ENCODE assay signal across 8 cellular contexts in the genomic region with DNA sequence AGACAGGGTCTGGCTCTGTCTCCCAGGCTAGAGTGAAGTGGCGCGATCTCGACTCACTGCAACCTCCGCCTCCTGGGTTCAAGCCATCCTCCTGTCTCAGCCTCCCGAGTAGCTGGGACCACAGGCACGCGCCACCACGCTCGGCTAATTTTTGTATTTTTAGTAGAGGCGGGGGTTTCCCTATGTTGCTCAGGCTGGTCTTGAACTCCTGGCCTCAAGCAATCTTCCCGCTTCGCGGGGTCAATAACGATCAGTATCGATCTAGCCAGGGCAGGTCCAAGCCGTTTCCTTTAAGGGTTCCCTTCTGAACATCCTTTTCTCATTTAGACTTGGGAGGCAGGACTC. TPM values are rescaled to one million over a fixed set of nuclear protein-coding genes. Genes with fewer than 3 reads are reported as not detected.
DNase-seq lines count a peak whose midpoint lies in the region; ATAC-seq and TF ChIP-seq lines count a peak whose summit lies in the region.
"Not testable (repeated sequence)": the region's sequence is repeated elsewhere in the genome, so short reads cannot be mapped to it uniquely, and the experiment has no call there.

No MANE protein-coding gene starts in this region.

- H3K9me3 Mint-ChIP-seq in CD8-positive, alpha-beta T cell; activated CD4-positive, alpha-beta T cell treated with anti-CD3 and anti-CD28 coated beads, Interleukin-2, amount 10 ng/mL, durations not matched to agents 24 days and 14 days; activated naive CD8-positive, alpha-beta T cell treated with anti-CD3 and anti-CD28 coated beads, Interleukin-2, amount 10 ng/mL, durations not matched to agents 7 days and 5 days: not testable (repeated sequence)

- not testable (repeated sequence) for TF ChIP-seq CTCF in CD8-positive, alpha-beta T cell (IDR thresholded peaks at IDR 0.05); esophagus muscularis mucosa (IDR thresholded peaks at IDR 0.05); sigmoid colon (IDR thresholded peaks at IDR 0.05); transverse colon (IDR thresholded peaks at IDR 0.05)

- DNase-seq in CD8-positive, alpha-beta T cell; NT2/D1 (ENCODE audit: low read depth, low spot score); activated CD4-positive, alpha-beta T cell treated with anti-CD3 and anti-CD28 coated beads, Interleukin-2, amount 10 ng/mL, durations not matched to agents 24 days and 14 days; activated naive CD8-positive, alpha-beta T cell treated with anti-CD3 and anti-CD28 coated beads, Interleukin-2, amount 10 ng/mL, durations not matched to agents 7 days and 5 days; esophagus muscularis mucosa (ENCODE audit: extremely low spot score); mesenchymal stem cell; transverse colon: not testable (repeated sequence)
- DNase-seq in sigmoid colon = peak; percentile 58

- POLR2A ChIA-PET in CD8-positive, alpha-beta T cell (lab: Charles Lee) = interaction anchor here (0.6 to 2.8 kb wide), 4 partner anchors 8 to 30 kb away, joined by 3 to 22 read pairs (median 3); a partner anchor contains a TSS
- POLR2A ChIA-PET in activated naive CD8-positive, alpha-beta T cell treated with anti-CD3 and anti-CD28 coated beads, Interleukin-2, amount 10 ng/mL, durations not matched to agents 7 days and 5 days (lab: Charles Lee) = interaction anchor here (2.4 kb wide), 1 partner anchor 341 kb away, joined by 6 read pairs; a partner anchor contains a TSS

- H3K4me2 ChIP-seq in mesenchymal stem cell (ENCODE audit: low read length, poor library complexity, severe bottlenecking) = not testable (repeated sequence)

- H3K9ac ChIP-seq in NT2/D1 (ENCODE audit: insufficient read length, low read depth) (peak overlapping the region; percentile 37), mesenchymal stem cell (ENCODE audit: low read length) (peak overlapping the region; percentile 91)

- intact Hi-C loops in CD8-positive, alpha-beta T cell (cut with DNase I, micrococcal nuclease) = loop anchor here (2.0 to 10.0 kb wide), 7 partner anchors 191 to 1729 kb away; a partner anchor contains a TSS
- intact Hi-C loops in activated CD4-positive, alpha-beta T cell treated with anti-CD3 and anti-CD28 coated beads, Interleukin-2, amount 10 ng/mL, durations not matched to agents 24 days and 14 days (cut with micrococcal nuclease); sigmoid colon (cut with DNase I); transverse colon (cut with DNase I; ENCODE audit: low total_unique reads): not testable (repeated sequence)
- intact Hi-C loops in esophagus muscularis mucosa (cut with DNase I) = loop anchor here (2.0 kb wide), 1 partner anchor 21 kb away; a partner anchor contains a TSS

- not testable (repeated sequence) for H3K9me3 ChIP-seq in CD8-positive, alpha-beta T cell (ENCODE audit: low read length); NT2/D1 (ENCODE audit: insufficient read depth, low read length); esophagus muscularis mucosa; mesenchymal stem cell (ENCODE audit: control insufficient read depth, low read length); sigmoid colon; transverse colon

- not testable (repeated sequence) for H2AFZ ChIP-seq in mesenchymal stem cell (ENCODE audit: low read depth, low read length)

- not testable (repeated sequence) for H3K23ac ChIP-seq in mesenchymal stem cell (ENCODE audit: low read length in 2 of 2)

- peaks cover 18% of the 10 kb centered on the region for H3K4me1 ChIP-seq in CD8-positive, alpha-beta T cell (ENCODE audit: insufficient read depth, low read length)
- not testable (repeated sequence) for H3K4me1 ChIP-seq in NT2/D1 (ENCODE audit: insufficient read depth, insufficient read length)
- H3K4me1 ChIP-seq in esophagus muscularis mucosa = peaks cover 15 to 33% (median 26%) of the 10 kb centered on the region in 4 donors
- peaks cover 18% of the 10 kb centered on the region for H3K4me1 ChIP-seq in mesenchymal stem cell (ENCODE audit: control insufficient read depth, insufficient read depth, low read depth, low read length)
- peaks cover 0 to 24% (median 19%) of the 10 kb centered on the region in 4 donors for H3K4me1 ChIP-seq in sigmoid colon
- peaks cover 3 to 19% (median 16%) of the 10 kb centered on the region in 4 donors for H3K4me1 ChIP-seq in transverse colon

- H3K27ac Mint-ChIP-seq in CD8-positive, alpha-beta T cell = peak overlapping the region; percentile 85
- peak overlapping the region; percentile 88 for H3K27ac Mint-ChIP-seq in activated CD4-positive, alpha-beta T cell treated with anti-CD3 and anti-CD28 coated beads, Interleukin-2, amount 10 ng/mL, durations not matched to agents 24 days and 14 days
- H3K27ac Mint-ChIP-seq in activated naive CD8-positive, alpha-beta T cell treated with anti-CD3 and anti-CD28 coated beads, Interleukin-2, amount 10 ng/mL, durations not matched to agents 7 days and 5 days = peak overlapping the region; percentile 89

- not testable (repeated sequence) for H3K18ac ChIP-seq in mesenchymal stem cell (ENCODE audit: low read depth in 1 of 2, low read length in 2 of 2)

- peak overlapping the region; percentile 68 for H3K27ac ChIP-seq in CD8-positive, alpha-beta T cell (ENCODE audit: low read depth, low read length)
- H3K27ac ChIP-seq in esophagus muscularis mucosa (replicated peaks in 1 of 4) = peak overlapping the region; percentile 88 to 93 (median 92)
- H3K27ac ChIP-seq in mesenchymal stem cell (ENCODE audit: low read length, poor library complexity, severe bottlenecking) = not testable (repeated sequence)
- peak overlapping the region; percentile 89 to 96 (median 92) for H3K27ac ChIP-seq in sigmoid colon
- H3K27ac ChIP-seq in transverse colon = peak overlapping the region; percentile 93 to 96 (median 96)

- H2BK5ac ChIP-seq in mesenchymal stem cell (ENCODE audit: low read depth, low read length, poor library complexity, severe bottlenecking) = not testable (repeated sequence)

- not testable (repeated sequence) for H2BK120ac ChIP-seq in mesenchymal stem cell (ENCODE audit: low read depth, low read length)

- not testable (repeated sequence) for ATAC-seq in CD8-positive, alpha-beta T cell; activated naive CD8-positive, alpha-beta T cell treated with anti-CD3 and anti-CD28 coated beads, Interleukin-2, amount 10 ng/mL, durations not matched to agents 7 days and 5 days (ENCODE audit: low read depth)

- H2AK5ac ChIP-seq in mesenchymal stem cell (ENCODE audit: low read length, severe bottlenecking) = not testable (repeated sequence)

- TF ChIP-seq EP300 in esophagus muscularis mucosa (IDR thresholded peaks at IDR 0.05); sigmoid colon (IDR thresholded peaks at IDR 0.05); transverse colon (IDR thresholded peaks at IDR 0.05; ENCODE audit: low read depth): not testable (repeated sequence)

- H3K4me3 Mint-ChIP-seq in CD8-positive, alpha-beta T cell = peak overlapping the region; percentile 80
- H3K4me3 Mint-ChIP-seq in activated CD4-positive, alpha-beta T cell treated with anti-CD3 and anti-CD28 coated beads, Interleukin-2, amount 10 ng/mL, durations not matched to agents 24 days and 14 days = peak overlapping the region; percentile 86
- peak overlapping the region; percentile 83 for H3K4me3 Mint-ChIP-seq in activated naive CD8-positive, alpha-beta T cell treated with anti-CD3 and anti-CD28 coated beads, Interleukin-2, amount 10 ng/mL, durations not matched to agents 7 days and 5 days

- not testable (repeated sequence) for H3K36me3 Mint-ChIP-seq in CD8-positive, alpha-beta T cell; activated CD4-positive, alpha-beta T cell treated with anti-CD3 and anti-CD28 coated beads, Interleukin-2, amount 10 ng/mL, durations not matched to agents 24 days and 14 days (ENCODE audit: low read depth); activated naive CD8-positive, alpha-beta T cell treated with anti-CD3 and anti-CD28 coated beads, Interleukin-2, amount 10 ng/mL, durations not matched to agents 7 days and 5 days

- peaks cover 17% of the 10 kb centered on the region for H3K4me1 Mint-ChIP-seq in CD8-positive, alpha-beta T cell (ENCODE audit: low read depth)
- not testable (repeated sequence) for H3K4me1 Mint-ChIP-seq in activated CD4-positive, alpha-beta T cell treated with anti-CD3 and anti-CD28 coated beads, Interleukin-2, amount 10 ng/mL, durations not matched to agents 24 days and 14 days; activated naive CD8-positive, alpha-beta T cell treated with anti-CD3 and anti-CD28 coated beads, Interleukin-2, amount 10 ng/mL, durations not matched to agents 7 days and 5 days

- not testable (repeated sequence) for H3K14ac ChIP-seq in mesenchymal stem cell (ENCODE audit: low read length in 2 of 2)

- H2BK12ac ChIP-seq in mesenchymal stem cell (ENCODE audit: low read length in 2 of 2) = not testable (repeated sequence)

- H3K36me3 ChIP-seq in CD8-positive, alpha-beta T cell (ENCODE audit: insufficient read depth, low read length); NT2/D1 (ENCODE audit: insufficient read depth, insufficient read length, low read length); esophagus muscularis mucosa; mesenchymal stem cell (ENCODE audit: control insufficient read depth in 1 of 2, insufficient read depth in 2 of 2, low read depth in 1 of 2, low read length in 2 of 2); sigmoid colon; transverse colon: not testable (repeated sequence)

- 94% methylated on average over 16 of the region's 16 CpGs for WGBS in esophagus muscularis mucosa
- WGBS in mesenchymal stem cell = 97% methylated on average over 14 of the region's 16 CpGs
- WGBS in sigmoid colon, 2 donors = 94 to 95% methylated on average over 16 of the region's 16 CpGs
- WGBS in transverse colon (ENCODE audit: low coverage in 1 of 2), 2 donors = 87 to 96% methylated on average over 7 to 16 of the region's 16 CpGs

- H3K79me1 ChIP-seq in mesenchymal stem cell (replicated peaks; ENCODE audit: low read length, poor library complexity, severe bottlenecking) = not testable (repeated sequence)

- TF ChIP-seq POLR2A in esophagus muscularis mucosa (IDR thresholded peaks at IDR 0.05; ENCODE audit: low read depth); sigmoid colon (IDR thresholded peaks at IDR 0.05); transverse colon (IDR thresholded peaks at IDR 0.05): not testable (repeated sequence)

- CTCF ChIA-PET in CD8-positive, alpha-beta T cell (lab: Charles Lee) = interaction anchor here (0.5 to 2.5 kb wide), 2 partner anchors 23 to 27 kb away, joined by 3 to 18 read pairs; a partner anchor contains a TSS

- H3K27me3 Mint-ChIP-seq in CD8-positive, alpha-beta T cell (ENCODE audit: low read depth); activated CD4-positive, alpha-beta T cell treated with anti-CD3 and anti-CD28 coated beads, Interleukin-2, amount 10 ng/mL, durations not matched to agents 24 days and 14 days; activated naive CD8-positive, alpha-beta T cell treated with anti-CD3 and anti-CD28 coated beads, Interleukin-2, amount 10 ng/mL, durations not matched to agents 7 days and 5 days: not testable (repeated sequence)

- not testable (repeated sequence) for H4K91ac ChIP-seq in mesenchymal stem cell (ENCODE audit: low read length)

- in situ Hi-C loops in transverse colon (cut with MboI; ENCODE audit: low pct_ligation_motif_present in 1 of 4, low pct_unique_long_range_greater_than_20kb in 1 of 4, low sequenced_read_pairs in 3 of 4) = not testable (repeated sequence)

- peak overlapping the region; percentile 57 for H3K4me3 ChIP-seq in CD8-positive, alpha-beta T cell (ENCODE audit: low read depth, low read length)
- peak overlapping the region; percentile 31 for H3K4me3 ChIP-seq in NT2/D1 (ENCODE audit: insufficient read length, low read depth)
- H3K4me3 ChIP-seq in esophagus muscularis mucosa = not testable (repeated sequence)
- H3K4me3 ChIP-seq in mesenchymal stem cell (ENCODE audit: insufficient read depth in 1 of 2, low read depth in 1 of 2, low read length in 2 of 2) = peak overlapping the region in 1 of 2 experiments; percentile 80
- H3K4me3 ChIP-seq in sigmoid colon = peak overlapping the region in 2 of 4 donors; percentile 55 to 57
- H3K4me3 ChIP-seq in transverse colon = peak overlapping the region in 1 of 4 donors; percentile 47

- not testable (repeated sequence) for H2BK15ac ChIP-seq in mesenchymal stem cell (ENCODE audit: low read depth, poor library complexity, severe bottlenecking)

- H4K8ac ChIP-seq in mesenchymal stem cell (ENCODE audit: low read length) = not testable (repeated sequence)

- peak overlapping the region in 1 of 2 experiments; percentile 88 for H3K4ac ChIP-seq in mesenchymal stem cell (ENCODE audit: low read depth in 1 of 2, low read length in 2 of 2)

- H3K27me3 ChIP-seq in CD8-positive, alpha-beta T cell (ENCODE audit: insufficient read depth, low read length); esophagus muscularis mucosa; mesenchymal stem cell (ENCODE audit: control insufficient read depth in 1 of 2, insufficient read depth in 1 of 2, low read length in 2 of 2); sigmoid colon; transverse colon: not testable (repeated sequence)
- H3K27me3 ChIP-seq in NT2/D1 (ENCODE audit: insufficient read depth, insufficient read length) = peaks cover 11% of the 10 kb centered on the region

RNA-seq across cellular contexts. Expression of a gene that starts 1.3 kb away (rescaled TPM):
- 1 to 10 TPM; 4.8 to 5.5 TPM for total RNA-seq in CD8-positive, alpha-beta T cell
- total RNA-seq in activated CD4-positive, alpha-beta T cell treated with anti-CD3 and anti-CD28 coated beads, Interleukin-2, amount 10 ng/mL, durations not matched to agents 24 days and 14 days = 7.6 and 10.4 TPM in 2 replicates
- total RNA-seq in activated naive CD8-positive, alpha-beta T cell treated with anti-CD3 and anti-CD28 coated beads, Interleukin-2, amount 10 ng/mL, durations not matched to agents 7 days and 5 days = 10 to 100 TPM; 19.0 to 20.8 TPM
- 10 to 100 TPM; 37.4 to 70.6 (median 62.4) TPM for total RNA-seq in esophagus muscularis mucosa
- 36.6 TPM for polyA plus RNA-seq in mesenchymal stem cell (2013, experiment 1 of 2)
- polyA plus RNA-seq in mesenchymal stem cell (2013, experiment 2 of 2) = 33.8 TPM
- 10 to 100 TPM; 34.3 to 71.7 (median 43.0) TPM for total RNA-seq in sigmoid colon
- 10 to 100 TPM in 2 of 3 donors, 1 to 10 TPM in 1; 6.9 to 12.5 (median 11.4) TPM for polyA plus RNA-seq in sigmoid colon
- total RNA-seq in transverse colon = 10 to 100 TPM in 3 of 4 donors, 1 to 10 TPM in 1; 2.2 to 67.3 (median 39.8) TPM
